Comparison of ENCODE assay signal across 8 cellular contexts in genomic region chr3:13045904-13046568, GRCh38. TPM values are rescaled to one million over a fixed set of nuclear protein-coding genes. Genes with fewer than 3 reads are reported as not detected.
DNase-seq lines count a peak whose midpoint lies in the region; ATAC-seq, FAIRE-seq and TF ChIP-seq lines count a peak whose summit lies in the region.

No MANE protein-coding gene starts in this region.

- no peaks in the 10 kb centered on the region for H3K9me3 ChIP-seq in right lobe of liver
- H3K9me3 ChIP-seq in HepG2 (ENCODE audit: low read length), result no peaks in the 10 kb centered on the region
- no peaks in the 10 kb centered on the region for H3K9me3 ChIP-seq in H9 (ENCODE audit: control insufficient read depth, low read depth, low read length)

- H3K14ac ChIP-seq in H9 (ENCODE audit: insufficient read depth, low read length), result no peak overlapping the region; the same call in 1 of the 2 replicates

- no peak overlapping the region for H3K18ac ChIP-seq in H9 (ENCODE audit: insufficient read length, low read depth, low read length)

- H3K4me1 Mint-ChIP-seq in H9, result peaks cover 22 to 33% of the 10 kb centered on the region in 2 experiments

- CTCF ChIA-PET in HepG2 (lab: Yijun Ruan, JAX; ENCODE audit: low intra/inter-chr PET ratio, low total read pairs), result no interaction called here

- no peak overlapping the region for H2AK5ac ChIP-seq in H9 (ENCODE audit: insufficient read length, low read length)

- H3K9ac ChIP-seq in HepG2 (ENCODE audit: insufficient read depth, low read depth, low read length), result no peak overlapping the region
- no peak overlapping the region for H3K9ac ChIP-seq in H9 (ENCODE audit: extremely low read depth, insufficient read length, low read length)

- H4K5ac ChIP-seq in H9 (ENCODE audit: insufficient read length, low read depth, low read length), result no peak overlapping the region

- no peak overlapping the region for H3K4me3 Mint-ChIP-seq in H9

- no peak overlapping the region for H3K56ac ChIP-seq in H9 (ENCODE audit: insufficient read length, low read depth, low read length)

- H3K23me2 ChIP-seq in H9 (ENCODE audit: insufficient read length, low read depth, low read length, poor library complexity, severe bottlenecking), result no peaks in the 10 kb centered on the region

- H2AFZ ChIP-seq in HepG2 (ENCODE audit: low read length), result no peak overlapping the region
- no peak overlapping the region for H2AFZ ChIP-seq in H9 (ENCODE audit: low read length)

- BruUV-seq in HepG2 (replicated peaks; lab: Mats Ljungman, UMichigan), result no TSS peak

- H4K8ac ChIP-seq in H9 (replicated peaks; ENCODE audit: insufficient read length, low read depth, low read length), result no peak overlapping the region

- DNase-seq in right lobe of liver (peak in 1 of 3 donors; percentile 51), HepG2 (ENCODE audit: low spot score) (no peak), NCI-H524 treated with DMSO at 0.1 percent for 48 hours (lab: John Stamatoyannopoulos, UW) (peak; percentile 81), left kidney (ENCODE audit: low read depth, low spot score) (peak; percentile 30), activated gamma-delta T cell (lab: John Stamatoyannopoulos, UW) (no peak), DMS79 (lab: John Stamatoyannopoulos, UW) (no peak), H9 (no peak)

- H2BK20ac ChIP-seq in H9 (ENCODE audit: low read depth, low read length, poor library complexity, severe bottlenecking), result no peak overlapping the region

- H2BK15ac ChIP-seq in H9 (ENCODE audit: low read depth, low read length), result no peak overlapping the region

- no peak overlapping the region for H3T11ph ChIP-seq in H9 (ENCODE audit: low read length)

- no peak overlapping the region for H3K4ac ChIP-seq in H9 (ENCODE audit: low read depth, low read length)

- ATAC-seq in right lobe of liver (peak; percentile 30 to 76 (median 54)), HepG2 (no peak), HG02798 (IDR thresholded peaks at IDR 0.05; ENCODE audit: poor library complexity, unreplicated experiment) (peak; percentile 83)

- in situ Hi-C loops in HepG2 (cut with HindIII; ENCODE audit: extremely low pct_ligation_motif_present, low pct_unique_long_range_greater_than_20kb), result no loop called here

- H3K4me3 ChIP-seq in right lobe of liver, result no peak overlapping the region
- H3K4me3 ChIP-seq in HepG2 (replicated peaks in 1 of 3; ENCODE audit: insufficient read depth in 1 of 3, low read depth in 2 of 3, low read length in 3 of 3), result no peak overlapping the region

- no peak overlapping the region for H4K91ac ChIP-seq in H9 (ENCODE audit: insufficient read length, low read depth, low read length)

- no peak overlapping the region for H2BK120ac ChIP-seq in H9 (ENCODE audit: low read depth, low read length, poor library complexity, severe bottlenecking)

- TF ChIP-seq POLR2A in right lobe of liver (IDR thresholded peaks at IDR 0.05) (no peak), HepG2 (IDR thresholded peaks at IDR 0.05; ENCODE audit: insufficient read depth in 1 of 2, low read depth in 2 of 2, low read length in 2 of 2) (no peak)

- POLR2A ChIA-PET in HepG2 (lab: Yijun Ruan, JAX), result no interaction called here

- intact Hi-C loops in right lobe of liver (cut with DNase I) (no loop called here), HepG2 (cut with micrococcal nuclease; ENCODE audit: unreplicated experiment) (no loop called here)

- H3K4me2 ChIP-seq in HepG2 (ENCODE audit: low read depth, low read length), result no peak overlapping the region
- H3K4me2 ChIP-seq in H9 (ENCODE audit: insufficient read depth, insufficient read length, low read length), result no peak overlapping the region

- no peak overlapping the region for H2BK12ac ChIP-seq in H9 (ENCODE audit: insufficient read length, low read depth, low read length)

- no peak for TF ChIP-seq EP300 in HepG2 (IDR thresholded peaks at IDR 0.05; ENCODE audit: low read depth in 2 of 2, low read length in 2 of 2)
- TF ChIP-seq EP300 in HepG2 (CRISPR knock-in tag; IDR thresholded peaks at IDR 0.05; ENCODE audit: borderline replicate concordance), result no peak

- H3K9me3 Mint-ChIP-seq in H9, result no peaks in the 10 kb centered on the region; a peak in 1 of 5 replicates

- H3K36me3 ChIP-seq in right lobe of liver (no peaks in the 10 kb centered on the region), HepG2 (replicated peaks in 1 of 2; ENCODE audit: control insufficient read depth in 1 of 2, insufficient read depth in 2 of 2, low read length in 2 of 2) (no peaks in the 10 kb centered on the region; a peak in 1 of 5 replicates)

- H3K79me2 ChIP-seq in HepG2 (ENCODE audit: insufficient read depth, low read length) (no peaks in the 10 kb centered on the region), H9 (ENCODE audit: insufficient read depth, low read length) (no peaks in the 10 kb centered on the region)

- H3K36me3 Mint-ChIP-seq in H9 (ENCODE audit: insufficient read depth in 1 of 3, low read depth in 3 of 3), result no peaks in the 10 kb centered on the region

- no peak overlapping the region for H3K23ac ChIP-seq in H9 (ENCODE audit: insufficient read length, low read depth, low read length)

- no peak overlapping the region for H3K27ac Mint-ChIP-seq in H9

- H4K20me1 ChIP-seq in HepG2 (ENCODE audit: insufficient read depth, low read length), result no peaks in the 10 kb centered on the region
- H4K20me1 ChIP-seq in H9 (ENCODE audit: control insufficient read depth, insufficient read depth, insufficient read length), result no peaks in the 10 kb centered on the region

- H2BK5ac ChIP-seq in H9 (ENCODE audit: insufficient read length, low read length), result no peak overlapping the region

- H3K27ac ChIP-seq in right lobe of liver, result no peak overlapping the region
- H3K27ac ChIP-seq in HepG2 (ENCODE audit: extremely low read length, insufficient read depth, low read length), result no peak overlapping the region
- no peak overlapping the region for H3K27ac ChIP-seq in H9 (ENCODE audit: insufficient read length, low read depth, low read length)

- H3K4me1 ChIP-seq in right lobe of liver (no peaks in the 10 kb centered on the region), HepG2 (ENCODE audit: insufficient read depth, low read length) (no peaks in the 10 kb centered on the region), H9 (ENCODE audit: insufficient read depth, low read length) (no peaks in the 10 kb centered on the region)

- H3K27me3 ChIP-seq in right lobe of liver (no peaks in the 10 kb centered on the region), HepG2 (ENCODE audit: control insufficient read depth in 1 of 2, insufficient read depth in 2 of 2, low read length in 2 of 2) (no peaks in the 10 kb centered on the region; a peak in 1 of 5 replicates), H9 (ENCODE audit: insufficient read depth, low read length) (no peaks in the 10 kb centered on the region)

- H3K79me1 ChIP-seq in H9 (ENCODE audit: insufficient read depth, low read depth, low read length, poor library complexity, severe bottlenecking), result no peaks in the 10 kb centered on the region

- H3K27me3 Mint-ChIP-seq in H9 (ENCODE audit: low read depth), result no peaks in the 10 kb centered on the region; the same call in 1 of the 2 replicates

- TF ChIP-seq CTCF in right lobe of liver (IDR thresholded peaks at IDR 0.05), result no peak
- TF ChIP-seq CTCF in HepG2 (CRISPR knock-in tag; IDR thresholded peaks at IDR 0.05), result no peak
- no peak for TF ChIP-seq CTCF in H9 (conservative IDR thresholded peaks at IDR 0.05)

- no peak for TF ChIP-seq RAD21 in HepG2 (CRISPR knock-in tag; IDR thresholded peaks at IDR 0.05)

- no peak for FAIRE-seq in HepG2 (lab: Jason Lieb, UNC)

- 73% methylated on average over 9 of the region's 22 CpGs for whole genome bisulfite sequencing in right lobe of liver (ENCODE audit: insufficient coverage, low coverage, low lambda C conversion rate, missing lambda C conversion rate)
- WGBS in HepG2 (ENCODE audit: low lambda C conversion rate), result 98% methylated on average over 19 of the region's 22 CpGs
- WGBS in H9 (ENCODE audit: extremely low coverage, insufficient read length, low lambda C conversion rate), result no CpG with 5 or more reads among the region's 22 CpGs

RNA-seq across cellular contexts. Expression of gene IQSEC1, which starts 27.2 kb away (rescaled TPM):
- 10 to 100 TPM; 32.1 to 61.3 (median 48.9) TPM for total RNA-seq in right lobe of liver
- total RNA-seq in HepG2 (2016; rRNA removed; fragmentation: Illumina TruSeq; extraction: Trizol), result 17.4 and 24.2 TPM in 2 replicates
- 12.3 and 12.9 TPM in 2 replicates for total RNA-seq in HepG2 (2016; cell fraction: cytosol; rRNA removed; fragmentation: Illumina TruSeq; extraction: Trizol; ENCODE audit: low read depth)
- total RNA-seq in HepG2 (2016; cell fraction: insoluble cytoplasmic fraction; rRNA removed; fragmentation: Illumina TruSeq; extraction: Trizol), result 17.6 and 20.3 TPM in 2 replicates
- total RNA-seq in HepG2 (2016; cell fraction: membrane; rRNA removed; fragmentation: Illumina TruSeq; extraction: Trizol), result 25.6 and 28.9 TPM in 2 replicates
- 26.8 and 29.4 TPM in 2 replicates for total RNA-seq in HepG2 (2016; cell fraction: nucleus; rRNA removed; fragmentation: Illumina TruSeq; extraction: Trizol)
- polyA plus RNA-seq in HepG2 (2011; rRNA removed), result 20.2 and 24.5 TPM in 2 replicates
- 11.4 and 12.7 TPM in 2 replicates for polyA plus RNA-seq in HepG2 (2011; cell fraction: cytosol; rRNA removed)
- 77.1 and 100 TPM in 2 replicates for polyA plus RNA-seq in HepG2 (2011; cell fraction: nucleus; rRNA removed)
- 40.4 and 47.7 TPM in 2 replicates for polyA plus RNA-seq in HepG2 (2012)
- polyA plus RNA-seq in HepG2 (2016; cell fraction: cytosol; fragmentation: Illumina TruSeq; extraction: Trizol; ENCODE audit: low read depth), result 3.1 and 3.4 TPM in 2 replicates
- polyA plus RNA-seq in HepG2 (2016; cell fraction: insoluble cytoplasmic fraction; fragmentation: Illumina TruSeq; extraction: Trizol; ENCODE audit: low read depth), result 23.2 and 33.8 TPM in 2 replicates
- polyA plus RNA-seq in HepG2 (2016; cell fraction: membrane; fragmentation: Illumina TruSeq; extraction: Trizol; ENCODE audit: low read depth), result 13.5 and 17.5 TPM in 2 replicates
- polyA plus RNA-seq in HepG2 (2016; cell fraction: nucleus; fragmentation: Illumina TruSeq; extraction: Trizol; ENCODE audit: insufficient read depth, low read depth), result 57.5 and 60.4 TPM in 2 replicates
- polyA minus RNA-seq in HepG2 (2011; rRNA and poly(A)+ RNA removed; ENCODE audit: low replicate concordance), result 6.5 and 33.0 TPM in 2 replicates
- 25.6 and 30.7 TPM in 2 replicates for polyA minus RNA-seq in HepG2 (2011; cell fraction: cytosol; rRNA and poly(A)+ RNA removed)
- 49.3 and 52.3 TPM in 2 replicates for polyA minus RNA-seq in HepG2 (2011; cell fraction: nucleus; rRNA and poly(A)+ RNA removed)
- total RNA-seq in H9 (2021), result 17.8 and 19.1 TPM in 2 replicates

Comparison
In these comparisons a context has a peak if more than half of its experiments do, and no peak if none do; other contexts are left out.
1. DNase-seq: peak in NCI-H524 treated with DMSO at 0.1 percent for 48 hours (single experiment) and left kidney (single experiment); none in HepG2 (single experiment), activated gamma-delta T cell (single experiment), DMS79 (single experiment) and H9 (single experiment).